Comparison of ENCODE assay signal across 11 cellular contexts in the genomic region with DNA sequence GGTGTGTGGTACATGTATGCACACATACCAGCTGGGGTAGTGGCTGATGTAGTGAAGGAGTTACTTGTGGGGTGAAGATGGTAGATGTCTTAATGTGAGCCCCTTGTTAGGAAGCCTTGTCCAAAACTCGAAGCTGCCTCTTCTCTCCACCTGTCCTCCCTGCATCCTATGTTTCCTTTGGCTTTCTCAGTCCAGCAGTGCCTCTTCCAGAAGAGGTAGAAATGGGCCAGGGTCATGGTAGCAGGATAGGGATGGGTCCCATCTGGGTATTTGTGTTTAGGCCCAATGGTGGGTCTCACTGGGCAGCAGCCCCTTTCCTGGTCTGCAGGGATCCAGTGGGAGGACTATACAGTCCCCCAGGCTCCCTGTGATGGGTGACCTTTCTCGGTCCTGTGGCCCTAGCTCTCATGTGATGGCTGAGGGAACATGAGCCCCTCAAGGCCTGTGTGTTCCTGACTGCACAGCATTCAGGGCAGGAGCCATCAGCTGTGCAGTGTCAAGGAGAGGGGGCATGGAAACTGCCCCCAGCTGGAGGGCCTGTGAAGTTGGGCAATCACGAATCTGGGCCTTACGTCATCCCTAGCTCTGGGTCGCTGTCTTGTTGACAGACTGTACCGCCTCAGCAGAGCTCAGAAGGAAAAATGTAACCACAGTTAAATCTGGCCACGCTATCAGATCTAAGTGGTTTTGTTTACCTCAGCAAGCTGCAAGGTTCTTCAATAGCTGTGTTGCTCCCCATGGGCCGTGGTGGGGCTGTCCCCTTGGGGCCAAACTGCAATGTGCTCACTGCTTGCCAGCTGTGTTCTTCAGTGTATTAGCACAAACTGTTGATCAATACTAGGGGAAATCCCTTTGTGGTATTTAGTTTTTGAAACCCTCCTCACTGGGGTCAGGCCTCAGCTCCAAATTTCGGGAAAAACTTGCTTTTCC.
DNase-seq lines count a peak whose midpoint lies in the region; ATAC-seq and TF ChIP-seq lines count a peak whose summit lies in the region.
"Had no signal": no experiment of that assay in that cellular context is flagged by ENCODE, and none has a peak within 500 bp of the region (broad histone marks: within the 10 kb centered on the region; RNA-seq: fewer than 3 reads in every experiment).

No MANE protein-coding gene starts in this region.

- WGBS in spleen, 5 donors, result 36 to 58% (median 38%) methylated on average over 8 to 9 of the region's 9 CpGs

- H3K36me3 ChIP-seq in spleen, result no peaks in the 10 kb centered on the region
- no peaks in the 10 kb centered on the region for H3K36me3 ChIP-seq in left ventricle myocardium inferior

- peak; percentile 67 for ATAC-seq in HG03442 (IDR thresholded peaks at IDR 0.05; ENCODE audit: unreplicated experiment)
- ATAC-seq: A549 had no signal

- H3K27me3 ChIP-seq in spleen (replicated peaks in 1 of 7), result peaks cover 0 to 16% (median 0%) of the 10 kb centered on the region in 7 donors
- H3K27me3 ChIP-seq in left ventricle myocardium inferior (ENCODE audit: low read depth), result no peaks in the 10 kb centered on the region
- H3K27me3 ChIP-seq: testis had no signal

- DNase-seq in NCI-H345 (lab: John Stamatoyannopoulos, UW) (peak; percentile 5), NCI-H345 treated with DMSO at 0.1 percent for 48 hours (lab: John Stamatoyannopoulos, UW; ENCODE audit: unreplicated experiment) (no peak), astrocyte of the spinal cord (ENCODE audit: low read depth, low spot score) (peak; percentile 52), spleen (peak; percentile 76), left ventricle myocardium inferior (no peak), NCI-H1105 treated with DMSO at 0.1 percent for 48 hours (lab: John Stamatoyannopoulos, UW) (no peak), dedifferentiated amniotic fluid mesenchymal stem cell (ENCODE audit: extremely low spot score) (no peak)
- DNase-seq: SK-N-SH, testis had no signal

- H3K9me3 ChIP-seq in spleen (peaks cover 0 to 3% (median 0%) of the 10 kb centered on the region in 8 donors), left ventricle myocardium inferior (replicated peaks) (peaks cover 5% of the 10 kb centered on the region)
- H3K9me3 ChIP-seq: A549, SK-N-SH, testis had no signal

- H3K27ac ChIP-seq in spleen, result no peak overlapping the region
- no peak overlapping the region for H3K27ac ChIP-seq in left ventricle myocardium inferior (replicated peaks)
- H3K27ac ChIP-seq: A549, testis had no signal

- TF ChIP-seq CTCF in astrocyte of the spinal cord (IDR thresholded peaks at IDR 0.05; ENCODE audit: low read depth, low read length), result no peak
- TF ChIP-seq CTCF in spleen (IDR thresholded peaks at IDR 0.05 in 8 of 11, conservative IDR thresholded peaks at IDR 0.05 in 3 of 11), result no peak
- TF ChIP-seq CTCF in left ventricle myocardium inferior (IDR thresholded peaks at IDR 0.05; ENCODE audit: borderline replicate concordance), result no peak

- in situ Hi-C loops in astrocyte of the spinal cord (cut with HindIII; ENCODE audit: low sequenced_read_pairs), result no loop called here

- intact Hi-C loops in spleen (cut with DNase I; ENCODE audit: low total_unique reads), result no loop called here
- intact Hi-C loops in left ventricle myocardium inferior (cut with micrococcal nuclease), result no loop called here

- TF ChIP-seq POLR2A in spleen (IDR thresholded peaks at IDR 0.05), result no peak

- H3K4me1 ChIP-seq in spleen (no peaks in the 10 kb centered on the region), left ventricle myocardium inferior (no peaks in the 10 kb centered on the region)
- H3K4me1 ChIP-seq: A549, testis had no signal

- H3K4me3 ChIP-seq in astrocyte of the spinal cord (ENCODE audit: low read depth, low read length) (no peak overlapping the region), spleen (no peak overlapping the region), left ventricle myocardium inferior (no peak overlapping the region)
- H3K4me3 ChIP-seq: A549, testis had no signal

Comparison
In these comparisons a context has a peak if more than half of its experiments do, and no peak if none do; other contexts are left out.
1. DNase-seq: peak in NCI-H345 (single experiment), astrocyte of the spinal cord (single experiment) and spleen (single experiment); none in NCI-H345 treated with DMSO at 0.1 percent for 48 hours (single experiment), left ventricle myocardium inferior (single experiment), NCI-H1105 treated with DMSO at 0.1 percent for 48 hours (single experiment) and dedifferentiated amniotic fluid mesenchymal stem cell (single experiment).